Comparison of ENCODE assay signal across 22 cellular contexts in the genomic region with DNA sequence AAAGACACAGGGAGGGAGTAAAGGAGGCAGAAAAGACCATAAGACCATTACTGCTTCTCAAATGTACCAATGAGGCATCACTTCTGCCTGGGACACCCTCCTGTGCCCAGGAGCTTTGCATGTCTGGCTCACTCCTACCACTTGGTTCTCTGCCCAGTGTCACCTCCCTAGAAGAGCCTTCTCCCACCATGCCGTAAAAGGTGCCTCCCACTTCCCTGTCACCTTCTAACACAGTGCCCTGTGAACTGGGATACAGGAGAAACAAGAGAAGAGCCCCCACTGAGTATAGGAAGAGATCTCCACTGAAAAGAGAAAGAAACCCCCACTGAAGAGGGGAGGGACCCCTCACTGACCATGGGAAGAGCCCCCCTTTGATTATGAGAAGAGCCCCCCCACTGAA.
"Had no signal": no experiment of that assay in that cellular context is flagged by ENCODE, and none has a peak within 500 bp of the region (broad histone marks: within the 10 kb centered on the region; RNA-seq: fewer than 3 reads in every experiment).

No MANE protein-coding gene starts in this region.

- H3K36me3 ChIP-seq: left lung, lower lobe of right lung, ovary, right atrium auricular region, right lobe of liver, suprapubic skin, tibial nerve, uterus had no signal

- ATAC-seq: left colon; left lung; lower lobe of right lung; natural killer cell; right lobe of liver; stimulated activated naive B cell treated with anti-CD40 and anti-IgM and Interleukin-4, amounts not matched to agents 10 μg/mL and 1 μg/mL and 100 μg/mL, for 72 hours had no signal

- H3K4me1 ChIP-seq: left lung, lower lobe of right lung, right atrium auricular region, right lobe of liver, uterus had no signal

- H3K27ac ChIP-seq: left lung, lower lobe of right lung, ovary, right atrium auricular region, right lobe of liver, suprapubic skin, uterus had no signal

- H3K4me3 ChIP-seq: left lung, lower lobe of right lung, ovary, right atrium auricular region, right lobe of liver, smooth muscle cell, suprapubic skin, tibial nerve, uterus had no signal

- H3K4me2 ChIP-seq: smooth muscle cell had no signal

- DNase-seq: hypothalamus; immature natural killer cell; kidney; left colon; left lung; lower lobe of right lung; mammary epithelial cell; mesendoderm; naive B cell; natural killer cell; nephron progenitor cell; ovary; right lobe of liver; stimulated activated CD4-positive, alpha-beta T cell treated with anti-CD3 and anti-CD28 coated beads, Interleukin-2, amount 100 ng/mL, for 24 hours; stimulated activated CD4-positive, alpha-beta T cell treated with anti-CD3 and anti-CD28 coated beads, Interleukin-4, amount 100 ng/mL, for 1 hour; stimulated activated naive B cell treated with anti-CD40 and anti-IgM and Interleukin-4, amounts not matched to agents 10 μg/mL and 1 μg/mL and 100 μg/mL, for 72 hours; uterus had no signal

- H3K27me3 ChIP-seq: left lung, ovary, right atrium auricular region, suprapubic skin, tibial nerve, uterus had no signal

- H3K9me3 ChIP-seq: lower lobe of right lung, ovary, right lobe of liver, uterus had no signal

- FAIRE-seq: islet of Langerhans, kidney had no signal
